ENCODE assay signal across 15 cellular contexts in the genomic region with DNA sequence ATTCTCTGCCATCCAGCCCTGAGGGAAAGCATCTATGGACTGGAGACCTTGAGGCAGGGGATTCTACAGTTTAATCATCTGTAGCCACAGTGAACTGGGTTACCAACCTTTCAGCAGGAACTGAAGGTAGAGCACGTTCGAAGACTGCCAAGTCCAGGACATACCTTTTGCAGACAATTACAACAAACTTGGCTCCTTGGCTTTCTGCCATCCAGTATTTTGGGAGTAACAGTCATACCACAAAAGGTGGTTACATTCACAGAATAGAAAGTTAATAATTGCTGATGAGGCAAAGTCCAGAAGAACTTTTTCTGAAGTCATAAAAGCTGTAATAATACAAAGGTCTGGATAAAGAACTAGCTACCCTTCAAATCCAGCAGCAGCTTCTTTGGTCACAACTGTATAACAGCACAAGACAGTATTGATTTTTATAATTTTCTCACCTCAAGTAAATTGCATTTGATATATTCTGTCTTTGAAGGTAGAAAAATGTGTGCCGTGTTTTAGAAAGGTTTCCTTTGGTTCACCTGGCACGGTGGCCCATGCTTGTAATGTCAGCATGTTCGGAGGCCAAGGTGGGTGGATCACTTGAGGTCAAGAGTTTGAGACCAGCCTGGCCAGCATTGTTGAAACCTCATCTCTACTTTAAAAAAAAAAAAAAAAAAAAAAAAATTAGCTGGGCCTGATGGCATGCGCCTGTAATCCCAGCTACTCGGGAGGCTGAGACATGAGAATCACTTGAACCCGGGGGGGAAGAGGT.
DNase-seq lines count a peak whose midpoint lies in the region; ATAC-seq, FAIRE-seq and TF ChIP-seq lines count a peak whose summit lies in the region.
"Had no signal": no experiment of that assay in that cellular context is flagged by ENCODE, and none has a peak within 500 bp of the region (broad histone marks: within the 10 kb centered on the region; RNA-seq: fewer than 3 reads in every experiment).

No MANE protein-coding gene starts in this region.

- peak overlapping the region; percentile 50 for H3K4me2 ChIP-seq in HepG2 (ENCODE audit: low read depth, low read length)

- intact Hi-C loops in HepG2 (cut with micrococcal nuclease; ENCODE audit: unreplicated experiment) = no loop called here

- H3K4me1 ChIP-seq in HepG2 (ENCODE audit: insufficient read depth, low read length) (peaks cover 46% of the 10 kb centered on the region), SJCRH30 (no peaks in the 10 kb centered on the region)

- no peak overlapping the region for H3K9ac ChIP-seq in HepG2 (ENCODE audit: insufficient read depth, low read depth, low read length)

- 53% methylated on average over 8 of the region's 8 CpGs for WGBS in HepG2 (ENCODE audit: low lambda C conversion rate)

- DNase-seq in HepG2 (ENCODE audit: low spot score) (peak; percentile 81), NCI-H1694 (lab: John Stamatoyannopoulos, UW) (no peak), RKO (ENCODE audit: low spot score) (no peak), SJCRH30 (no peak)
- DNase-seq: effector CD8-positive, alpha-beta T cell; EL; foreskin fibroblast; NCI-H1417 treated with DMSO at 0.1 percent for 48 hours; NCI-H524 treated with DMSO at 0.1 percent for 48 hours; T-helper 2 cell had no signal

- CTCF ChIA-PET in HepG2 (lab: Yijun Ruan, JAX; ENCODE audit: low intra/inter-chr PET ratio, low total read pairs) = no interaction called here

- H3K79me2 ChIP-seq in HepG2 (ENCODE audit: insufficient read depth, low read length) = no peaks in the 10 kb centered on the region

- BruUV-seq in HepG2 (replicated peaks; lab: Mats Ljungman, UMichigan) = no TSS peak

- peak overlapping the region; percentile 56 for H3K27ac ChIP-seq in HepG2 (ENCODE audit: extremely low read length, insufficient read depth, low read length)
- no peak overlapping the region for H3K27ac ChIP-seq in SJCRH30

- in situ Hi-C loops in HepG2 (cut with HindIII; ENCODE audit: extremely low pct_ligation_motif_present, low pct_unique_long_range_greater_than_20kb) = no loop called here

- H3K9me3 ChIP-seq in HepG2 (ENCODE audit: low read length) = no peaks in the 10 kb centered on the region
- H3K9me3 ChIP-seq in SJCRH30 (replicated peaks) = no peaks in the 10 kb centered on the region

- no peak for TF ChIP-seq CTCF in HepG2 (CRISPR knock-in tag; IDR thresholded peaks at IDR 0.05)

- peak in 1 of 2 experiments; percentile 48; a peak in 2 of 4 replicates for TF ChIP-seq EP300 in HepG2 (IDR thresholded peaks at IDR 0.05; ENCODE audit: low read depth in 2 of 2, low read length in 2 of 2)
- TF ChIP-seq EP300 in HepG2 (CRISPR knock-in tag; IDR thresholded peaks at IDR 0.05; ENCODE audit: borderline replicate concordance) = no peak

- no peaks in the 10 kb centered on the region for H4K20me1 ChIP-seq in HepG2 (ENCODE audit: insufficient read depth, low read length)

- H2AFZ ChIP-seq in HepG2 (ENCODE audit: low read length) = no peak overlapping the region

- peak; percentile 60 for FAIRE-seq in HepG2 (lab: Jason Lieb, UNC)
- FAIRE-seq: islet of Langerhans had no signal

- TF ChIP-seq POLR2A in HepG2 (IDR thresholded peaks at IDR 0.05; ENCODE audit: insufficient read depth in 1 of 2, low read depth in 2 of 2, low read length in 2 of 2) = no peak

- no peak for TF ChIP-seq RAD21 in HepG2 (CRISPR knock-in tag; IDR thresholded peaks at IDR 0.05)

- ATAC-seq in GM18511 (IDR thresholded peaks at IDR 0.05; ENCODE audit: unreplicated experiment) = peak; percentile 78
- ATAC-seq in GM21825 (IDR thresholded peaks at IDR 0.05; ENCODE audit: unreplicated experiment) = peak; percentile 54
- peak; percentile 39 for ATAC-seq in HG03565 (IDR thresholded peaks at IDR 0.05; ENCODE audit: unreplicated experiment)
- ATAC-seq in HepG2 = peak; percentile 82
- ATAC-seq in HG03442 (IDR thresholded peaks at IDR 0.05; ENCODE audit: unreplicated experiment) = no peak

- H3K27me3 ChIP-seq in HepG2 (ENCODE audit: control insufficient read depth in 1 of 2, insufficient read depth in 2 of 2, low read length in 2 of 2) (no peaks in the 10 kb centered on the region), SJCRH30 (no peaks in the 10 kb centered on the region)

- H3K4me3 ChIP-seq in HepG2 (replicated peaks in 1 of 3; ENCODE audit: insufficient read depth in 1 of 3, low read depth in 2 of 3, low read length in 3 of 3) (no peak overlapping the region), SJCRH30 (no peak overlapping the region)

- POLR2A ChIA-PET in HepG2 (lab: Yijun Ruan, JAX) = interaction anchor here (0.7 to 1.2 kb wide), 2 partner anchors 12 to 418 kb away, joined by 3 read pairs; no protein-coding TSS in a partner anchor

- H3K36me3 ChIP-seq in HepG2 (replicated peaks in 1 of 2; ENCODE audit: control insufficient read depth in 1 of 2, insufficient read depth in 2 of 2, low read length in 2 of 2) (no peaks in the 10 kb centered on the region), SJCRH30 (no peaks in the 10 kb centered on the region)

TF ChIP-seq in HepG2, 621 proteins besides CTCF, POLR2A, EP300 and RAD21 (continues in another document):
- no peak for TF ChIP-seq ZNF768 (CRISPR knock-in tag; IDR thresholded peaks at IDR 0.05)
- no peak for TF ChIP-seq RBM39 (IDR thresholded peaks at IDR 0.05; ENCODE audit: low read depth, low read length, poor library complexity, severe bottlenecking)
- no peak for TF ChIP-seq MYC (CRISPR knock-in tag; IDR thresholded peaks at IDR 0.05; ENCODE audit: borderline replicate concordance)
- peak; percentile 54; the same call in 1 of the 2 replicates for TF ChIP-seq NCOR1 (IDR thresholded peaks at IDR 0.05; ENCODE audit: borderline replicate concordance, low read length)
- TF ChIP-seq ZNF281 (CRISPR knock-in tag; IDR thresholded peaks at IDR 0.05; ENCODE audit: borderline replicate concordance) = no peak
- no peak for TF ChIP-seq ZNF563 (CRISPR knock-in tag; IDR thresholded peaks at IDR 0.05)
- peak; percentile 93 to 96 for TF ChIP-seq MAFK (conservative IDR thresholded peaks at IDR 0.05 in 1 of 2, IDR thresholded peaks at IDR 0.05 in 1 of 2; ENCODE audit: low read length in 2 of 2)
- TF ChIP-seq ZNF143 (CRISPR knock-in tag; IDR thresholded peaks at IDR 0.05) = no peak
- TF ChIP-seq MAX (IDR thresholded peaks at IDR 0.05) = peak; percentile 48; the same call in 1 of the 2 replicates
- no peak for TF ChIP-seq ELF1 (CRISPR knock-in tag; IDR thresholded peaks at IDR 0.05)
- no peak for TF ChIP-seq ISX (CRISPR knock-in tag; conservative IDR thresholded peaks at IDR 0.05)
- peak; percentile 16; the same call in 1 of the 2 replicates for TF ChIP-seq CREM (IDR thresholded peaks at IDR 0.05)
- TF ChIP-seq CREM (CRISPR knock-in tag; IDR thresholded peaks at IDR 0.05) = no peak
- TF ChIP-seq, protein P1, sequence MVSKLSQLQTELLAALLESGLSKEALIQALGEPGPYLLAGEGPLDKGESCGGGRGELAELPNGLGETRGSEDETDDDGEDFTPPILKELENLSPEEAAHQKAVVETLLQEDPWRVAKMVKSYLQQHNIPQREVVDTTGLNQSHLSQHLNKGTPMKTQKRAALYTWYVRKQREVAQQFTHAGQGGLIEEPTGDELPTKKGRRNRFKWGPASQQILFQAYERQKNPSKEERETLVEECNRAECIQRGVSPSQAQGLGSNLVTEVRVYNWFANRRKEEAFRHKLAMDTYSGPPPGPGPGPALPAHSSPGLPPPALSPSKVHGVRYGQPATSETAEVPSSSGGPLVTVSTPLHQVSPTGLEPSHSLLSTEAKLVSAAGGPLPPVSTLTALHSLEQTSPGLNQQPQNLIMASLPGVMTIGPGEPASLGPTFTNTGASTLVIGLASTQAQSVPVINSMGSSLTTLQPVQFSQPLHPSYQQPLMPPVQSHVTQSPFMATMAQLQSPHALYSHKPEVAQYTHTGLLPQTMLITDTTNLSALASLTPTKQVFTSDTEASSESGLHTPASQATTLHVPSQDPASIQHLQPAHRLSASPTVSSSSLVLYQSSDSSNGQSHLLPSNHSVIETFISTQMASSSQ (IDR thresholded peaks at IDR 0.05; ENCODE audit: low read depth) = peak; percentile 55; the same call in 1 of the 2 replicates
- TF ChIP-seq, protein P1 (CRISPR knock-in tag; IDR thresholded peaks at IDR 0.05; ENCODE audit: borderline replicate concordance) = peak; percentile 73; the same call in 1 of the 2 replicates
